ENCODE assay signal across 13 cellular contexts in genomic region chr3:50370594-50370993, GRCh38. TPM values are rescaled to one million over a fixed set of nuclear protein-coding genes. Genes with fewer than 3 reads are reported as not detected.
DNase-seq lines count a peak whose midpoint lies in the region; TF ChIP-seq lines count a peak whose summit lies in the region.
"Had no signal": no experiment of that assay in that cellular context is flagged by ENCODE, and none has a peak within 500 bp of the region (broad histone marks: within the 10 kb centered on the region; RNA-seq: fewer than 3 reads in every experiment).

No MANE protein-coding gene starts in this region.

- intact Hi-C loops in mammary epithelial cell (cut with micrococcal nuclease): no loop called here
- intact Hi-C loops in activated T-helper 1 cell treated with anti-CD3 and anti-CD28 coated beads, Interleukin-12 subunit alpha, Interleukin-12 subunit beta, Interleukin-2, Interleukin-4 antibody, amounts not matched to agents 30 ng/mL and 10 ng/mL and 1 ng/mL, durations not matched to agents 14 hours and 24 hours and 36 hours (cut with micrococcal nuclease): no loop called here

- H3K9ac ChIP-seq in mammary epithelial cell (ENCODE audit: insufficient read depth, low read length): no peak overlapping the region

- DNase-seq in NCI-H524 (lab: John Stamatoyannopoulos, UW) (peak; percentile 14 to 53), NCI-H524 treated with DMSO at 0.1 percent for 48 hours (lab: John Stamatoyannopoulos, UW) (no peak), NCI-H69 (lab: John Stamatoyannopoulos, UW) (peak; percentile 72), mammary epithelial cell (no peak), osteocyte (ENCODE audit: extremely low spot score, unreplicated experiment) (no peak), NAMALWA (ENCODE audit: low spot score) (no peak), HPDE6-E6E7 (ENCODE audit: extremely low spot score) (no peak)
- no peak for DNase-seq in activated T-helper 1 cell treated with anti-CD3 and anti-CD28 coated beads, Interleukin-12 subunit alpha, Interleukin-12 subunit beta, Interleukin-2, Interleukin-4 antibody, amounts not matched to agents 30 ng/mL and 10 ng/mL and 1 ng/mL, durations not matched to agents 14 hours and 24 hours and 36 hours (ENCODE audit: low spot score)
- DNase-seq: activated naive CD4-positive, alpha-beta T cell treated with Interleukin-2 at 50 U/mL for 16 hours; stimulated activated CD4-positive, alpha-beta T cell treated with anti-CD3 and anti-CD28 coated beads, Interleukin-2, amount 100 ng/mL, for 24 hours; uterus had no signal

- 85% methylated on average over 12 of the region's 14 CpGs for WGBS in mammary epithelial cell (ENCODE audit: low coverage, missing lambda C conversion rate)

- peaks cover 8% of the 10 kb centered on the region for H3K27me3 Mint-ChIP-seq in osteocyte (ENCODE audit: unreplicated experiment)
- H3K27me3 Mint-ChIP-seq in activated T-helper 1 cell treated with anti-CD3 and anti-CD28 coated beads, Interleukin-12 subunit alpha, Interleukin-12 subunit beta, Interleukin-2, Interleukin-4 antibody, amounts not matched to agents 30 ng/mL and 10 ng/mL and 1 ng/mL, durations not matched to agents 14 hours and 24 hours and 36 hours (ENCODE audit: insufficient read depth): peaks cover 2% of the 10 kb centered on the region

- H3K36me3 Mint-ChIP-seq in osteocyte (ENCODE audit: unreplicated experiment): no peaks in the 10 kb centered on the region
- H3K36me3 Mint-ChIP-seq in activated T-helper 1 cell treated with anti-CD3 and anti-CD28 coated beads, Interleukin-12 subunit alpha, Interleukin-12 subunit beta, Interleukin-2, Interleukin-4 antibody, amounts not matched to agents 30 ng/mL and 10 ng/mL and 1 ng/mL, durations not matched to agents 14 hours and 24 hours and 36 hours (ENCODE audit: low read depth): no peaks in the 10 kb centered on the region
- H3K36me3 Mint-ChIP-seq: IgD-negative memory B cell had no signal

- no peaks in the 10 kb centered on the region for H3K79me2 ChIP-seq in mammary epithelial cell (ENCODE audit: insufficient read depth, low read length)

- in situ Hi-C loops in mammary epithelial cell (cut with MboI; ENCODE audit: low sequenced_read_pairs in 2 of 2): no loop called here

- no peak overlapping the region for H3K27ac ChIP-seq in mammary epithelial cell (ENCODE audit: insufficient read depth, low read depth, low read length)
- H3K27ac ChIP-seq: uterus had no signal

- no peaks in the 10 kb centered on the region for H3K9me3 ChIP-seq in mammary epithelial cell (replicated peaks; ENCODE audit: insufficient read depth, low read length)
- H3K9me3 ChIP-seq: uterus had no signal

- no peak overlapping the region for H3K4me3 ChIP-seq in mammary epithelial cell (replicated peaks in 1 of 3; ENCODE audit: insufficient read depth in 1 of 3, low read depth in 2 of 3, low read length in 3 of 3)
- H3K4me3 ChIP-seq: uterus had no signal

- H3K9me3 Mint-ChIP-seq in osteocyte (ENCODE audit: unreplicated experiment): no peaks in the 10 kb centered on the region
- H3K9me3 Mint-ChIP-seq in activated T-helper 1 cell treated with anti-CD3 and anti-CD28 coated beads, Interleukin-12 subunit alpha, Interleukin-12 subunit beta, Interleukin-2, Interleukin-4 antibody, amounts not matched to agents 30 ng/mL and 10 ng/mL and 1 ng/mL, durations not matched to agents 14 hours and 24 hours and 36 hours: no peaks in the 10 kb centered on the region
- H3K9me3 Mint-ChIP-seq: IgD-negative memory B cell had no signal

- no peak overlapping the region for H2AFZ ChIP-seq in mammary epithelial cell (ENCODE audit: low read depth, low read length)

- CTCF ChIA-PET in mammary epithelial cell (lab: Charles Lee; ENCODE audit: low non-redundant PET): no interaction called here

- H3K4me2 ChIP-seq in mammary epithelial cell (ENCODE audit: insufficient read depth, low read depth, low read length): no peak overlapping the region

- no peaks in the 10 kb centered on the region for H3K4me1 Mint-ChIP-seq in osteocyte (ENCODE audit: unreplicated experiment)
- H3K4me1 Mint-ChIP-seq in activated T-helper 1 cell treated with anti-CD3 and anti-CD28 coated beads, Interleukin-12 subunit alpha, Interleukin-12 subunit beta, Interleukin-2, Interleukin-4 antibody, amounts not matched to agents 30 ng/mL and 10 ng/mL and 1 ng/mL, durations not matched to agents 14 hours and 24 hours and 36 hours (ENCODE audit: low read depth): peaks cover 9% of the 10 kb centered on the region

- H3K4me3 Mint-ChIP-seq in osteocyte (ENCODE audit: unreplicated experiment): no peak overlapping the region
- no peak overlapping the region for H3K4me3 Mint-ChIP-seq in activated T-helper 1 cell treated with anti-CD3 and anti-CD28 coated beads, Interleukin-12 subunit alpha, Interleukin-12 subunit beta, Interleukin-2, Interleukin-4 antibody, amounts not matched to agents 30 ng/mL and 10 ng/mL and 1 ng/mL, durations not matched to agents 14 hours and 24 hours and 36 hours
- H3K4me3 Mint-ChIP-seq: B cell had no signal

- BruUV-seq in mammary epithelial cell (replicated peaks; lab: Mats Ljungman, UMichigan): no TSS peak

- peaks cover 4% of the 10 kb centered on the region for H3K4me1 ChIP-seq in mammary epithelial cell (ENCODE audit: insufficient read depth, low read length)
- H3K4me1 ChIP-seq: uterus had no signal

- dilution Hi-C loops in mammary epithelial cell (cut with HindIII; ENCODE audit: low sequenced_read_pairs): no loop called here

- H3K27ac Mint-ChIP-seq in osteocyte (ENCODE audit: unreplicated experiment): no peak overlapping the region
- H3K27ac Mint-ChIP-seq in activated T-helper 1 cell treated with anti-CD3 and anti-CD28 coated beads, Interleukin-12 subunit alpha, Interleukin-12 subunit beta, Interleukin-2, Interleukin-4 antibody, amounts not matched to agents 30 ng/mL and 10 ng/mL and 1 ng/mL, durations not matched to agents 14 hours and 24 hours and 36 hours: no peak overlapping the region
- H3K27ac Mint-ChIP-seq: IgD-negative memory B cell had no signal

- peaks cover 3% of the 10 kb centered on the region for H3K27me3 ChIP-seq in mammary epithelial cell (ENCODE audit: insufficient read depth, low read length)
- H3K27me3 ChIP-seq: uterus had no signal

- TF ChIP-seq CTCF in mammary epithelial cell (conservative IDR thresholded peaks at IDR 0.05 in 1 of 2, IDR thresholded peaks at IDR 0.05 in 1 of 2; ENCODE audit: extremely low read depth in 1 of 2, insufficient read depth in 1 of 2, low read depth in 1 of 2, low read length in 2 of 2): peak; percentile 10 to 23
- peak; percentile 44 for TF ChIP-seq CTCF in osteocyte (IDR thresholded peaks at IDR 0.05)

- H4K20me1 ChIP-seq in mammary epithelial cell (ENCODE audit: insufficient read depth, low read length): no peaks in the 10 kb centered on the region

- H3K36me3 ChIP-seq in mammary epithelial cell (ENCODE audit: insufficient read depth, low read length): no peaks in the 10 kb centered on the region
- H3K36me3 ChIP-seq: uterus had no signal

RNA-seq across cellular contexts. Expression of gene TMEM115, which starts 11.3 kb away (rescaled TPM):
- total RNA-seq in mammary epithelial cell (10 to 100 TPM; 37.6 to 42.8 TPM), osteocyte (63.2 and 69.0 TPM in 2 replicates)
- polyA plus RNA-seq in mammary epithelial cell: 33.2 TPM
- polyA minus RNA-seq in mammary epithelial cell: 30.9 TPM
- total RNA-seq in activated T-helper 1 cell treated with anti-CD3 and anti-CD28 coated beads, Interleukin-12 subunit alpha, Interleukin-12 subunit beta, Interleukin-2, Interleukin-4 antibody, amounts not matched to agents 30 ng/mL and 10 ng/mL and 1 ng/mL, durations not matched to agents 14 hours and 24 hours and 36 hours: 23.6 and 25.4 TPM in 2 replicates

RNA-seq across cellular contexts. Expression of gene CYB561D2, which starts 19.9 kb away (rescaled TPM):
- total RNA-seq in mammary epithelial cell (10 to 100 TPM; 10.0 to 11.9 TPM), osteocyte (17.2 and 18.2 TPM in 2 replicates)
- 24.4 TPM for polyA plus RNA-seq in mammary epithelial cell
- 8.0 TPM for polyA minus RNA-seq in mammary epithelial cell
- 30.0 and 35.9 TPM in 2 replicates for total RNA-seq in activated T-helper 1 cell treated with anti-CD3 and anti-CD28 coated beads, Interleukin-12 subunit alpha, Interleukin-12 subunit beta, Interleukin-2, Interleukin-4 antibody, amounts not matched to agents 30 ng/mL and 10 ng/mL and 1 ng/mL, durations not matched to agents 14 hours and 24 hours and 36 hours

RNA-seq across cellular contexts. Expression of gene NPRL2, which starts 20.0 kb away (rescaled TPM):
- total RNA-seq in mammary epithelial cell: 10 to 100 TPM; 15.6 to 17.7 TPM
- 34.8 TPM for polyA plus RNA-seq in mammary epithelial cell
- 28.7 TPM for polyA minus RNA-seq in mammary epithelial cell
- total RNA-seq in osteocyte: 21.0 and 25.9 TPM in 2 replicates
- total RNA-seq in activated T-helper 1 cell treated with anti-CD3 and anti-CD28 coated beads, Interleukin-12 subunit alpha, Interleukin-12 subunit beta, Interleukin-2, Interleukin-4 antibody, amounts not matched to agents 30 ng/mL and 10 ng/mL and 1 ng/mL, durations not matched to agents 14 hours and 24 hours and 36 hours: 43.7 and 46.6 TPM in 2 replicates

RNA-seq across cellular contexts. Expression of gene ZMYND10, which starts 25.1 kb away (rescaled TPM):
- total RNA-seq in mammary epithelial cell: under 1 TPM; 0.33 to 0.52 TPM
- polyA plus RNA-seq in mammary epithelial cell: 0.33 TPM
- polyA minus RNA-seq in mammary epithelial cell: not detected
- 0.50 and 1.6 TPM in 2 replicates for total RNA-seq in osteocyte
- total RNA-seq in activated T-helper 1 cell treated with anti-CD3 and anti-CD28 coated beads, Interleukin-12 subunit alpha, Interleukin-12 subunit beta, Interleukin-2, Interleukin-4 antibody, amounts not matched to agents 30 ng/mL and 10 ng/mL and 1 ng/mL, durations not matched to agents 14 hours and 24 hours and 36 hours: 1.5 and 1.7 TPM in 2 replicates
- polyA plus RNA-seq: IgD-negative memory B cell had no signal

RNA-seq across cellular contexts. Expression of gene RASSF1, which starts 30.0 kb away (rescaled TPM):
- 10 to 100 TPM in 1 of 2 donors, 1 to 10 TPM in 1; 9.2 to 23.3 TPM for total RNA-seq in mammary epithelial cell
- polyA plus RNA-seq in mammary epithelial cell: 29.2 TPM
- 3.3 TPM for polyA minus RNA-seq in mammary epithelial cell
- 12.8 and 13.7 TPM in 2 replicates for total RNA-seq in osteocyte
- total RNA-seq in activated T-helper 1 cell treated with anti-CD3 and anti-CD28 coated beads, Interleukin-12 subunit alpha, Interleukin-12 subunit beta, Interleukin-2, Interleukin-4 antibody, amounts not matched to agents 30 ng/mL and 10 ng/mL and 1 ng/mL, durations not matched to agents 14 hours and 24 hours and 36 hours: 57.6 and 60.3 TPM in 2 replicates

Comparison
In these comparisons a context has a peak if more than half of its experiments do, and no peak if none do; other contexts are left out.
1. DNase-seq: peak in NCI-H524 (2 of 2) and NCI-H69 (single experiment); none in NCI-H524 treated with DMSO at 0.1 percent for 48 hours (single experiment), mammary epithelial cell (single experiment), osteocyte (single experiment), activated T-helper 1 cell treated with anti-CD3 and anti-CD28 coated beads, Interleukin-12 subunit alpha, Interleukin-12 subunit beta, Interleukin-2, Interleukin-4 antibody, amounts not matched to agents 30 ng/mL and 10 ng/mL and 1 ng/mL, durations not matched to agents 14 hours and 24 hours and 36 hours (single experiment), NAMALWA (single experiment) and HPDE6-E6E7 (single experiment).